15 cellular contexts compared by ENCODE assay signal in genomic region chr20:58021481-58021880, GRCh38.
A peak's percentile ranks its signal among the peaks of the same experiment; 100 is the strongest.
DNase-seq lines count a peak whose midpoint lies in the region; ATAC-seq lines count a peak whose summit lies in the region.
"Had no signal": no experiment of that assay in that cellular context is flagged by ENCODE, and none has a peak within 500 bp of the region (broad histone marks: within the 10 kb centered on the region; RNA-seq: fewer than 3 reads in every experiment).

No MANE protein-coding gene starts in this region.

- no peaks in the 10 kb centered on the region for H3K36me3 ChIP-seq in aorta (ENCODE audit: control insufficient read depth in 1 of 2, insufficient read depth in 2 of 2, low read length in 1 of 2)
- H3K36me3 ChIP-seq: neutrophil, upper lobe of left lung had no signal

- H3K4me3 ChIP-seq in aorta (ENCODE audit: low read length in 2 of 2) = no peak overlapping the region
- H3K4me3 ChIP-seq: upper lobe of left lung had no signal

- intact Hi-C loops in aorta (cut with DNase I) = no loop called here

- H3K9me3 ChIP-seq in aorta (ENCODE audit: control insufficient read depth, low read length) = no peaks in the 10 kb centered on the region
- H3K9me3 ChIP-seq: neutrophil, upper lobe of left lung had no signal

- no peaks in the 10 kb centered on the region for H3K4me1 ChIP-seq in aorta (ENCODE audit: control insufficient read depth in 1 of 2, insufficient read depth in 2 of 2, low read length in 2 of 2)

- H3K27me3 ChIP-seq in aorta (ENCODE audit: control insufficient read depth in 1 of 2, insufficient read depth in 2 of 2, low read length in 1 of 2) = no peaks in the 10 kb centered on the region
- H3K27me3 ChIP-seq: neutrophil, upper lobe of left lung had no signal

- 80 to 81% methylated on average over 7 of the region's 7 CpGs for WGBS in aorta, 2 donors

- DNase-seq in activated CD8-positive, alpha-beta memory T cell treated with anti-CD3 and anti-CD28 coated beads, Interleukin-2, amount 50 U/mL, for 48 hours = peak; percentile 50
- DNase-seq in activated CD8-positive, alpha-beta memory T cell treated with anti-CD3 and anti-CD28 coated beads, Interleukin-2, amount 50 U/mL, for 4 hours = no peak
- DNase-seq in astrocyte of the hippocampus (ENCODE audit: low read depth, low spot score) = peak; percentile 23
- peak; percentile 23 for DNase-seq in kidney tubule cell (ENCODE audit: low spot score)
- DNase-seq in aorta = peak; percentile 63 to 88
- DNase-seq in NCI-H1417 treated with DMSO at 0.1 percent for 48 hours (lab: John Stamatoyannopoulos, UW) = no peak
- DNase-seq in NCI-H345 (lab: John Stamatoyannopoulos, UW) = no peak
- DNase-seq: DMS53, foreskin melanocyte, GOT3, NCI-H1105 had no signal

- no peak overlapping the region for H3K27ac ChIP-seq in aorta (ENCODE audit: low read depth in 1 of 2, low read length in 2 of 2)
- H3K27ac ChIP-seq: neutrophil, upper lobe of left lung had no signal

- ATAC-seq in aorta (ENCODE audit: low FRiP score) = peak; percentile 65
- no peak for ATAC-seq in GM19455 (IDR thresholded peaks at IDR 0.05; ENCODE audit: unreplicated experiment)
- ATAC-seq: Panc1 had no signal

Comparison
In these comparisons a context has a peak if more than half of its experiments do, and no peak if none do; other contexts are left out.
1. DNase-seq: peak in activated CD8-positive, alpha-beta memory T cell treated with anti-CD3 and anti-CD28 coated beads, Interleukin-2, amount 50 U/mL, for 48 hours (single experiment), astrocyte of the hippocampus (single experiment), kidney tubule cell (single experiment) and aorta (2 of 2); none in activated CD8-positive, alpha-beta memory T cell treated with anti-CD3 and anti-CD28 coated beads, Interleukin-2, amount 50 U/mL, for 4 hours (single experiment), NCI-H1417 treated with DMSO at 0.1 percent for 48 hours (single experiment) and NCI-H345 (single experiment).